Comparison of ENCODE assay signal across 1 cellular context in the genomic region with DNA sequence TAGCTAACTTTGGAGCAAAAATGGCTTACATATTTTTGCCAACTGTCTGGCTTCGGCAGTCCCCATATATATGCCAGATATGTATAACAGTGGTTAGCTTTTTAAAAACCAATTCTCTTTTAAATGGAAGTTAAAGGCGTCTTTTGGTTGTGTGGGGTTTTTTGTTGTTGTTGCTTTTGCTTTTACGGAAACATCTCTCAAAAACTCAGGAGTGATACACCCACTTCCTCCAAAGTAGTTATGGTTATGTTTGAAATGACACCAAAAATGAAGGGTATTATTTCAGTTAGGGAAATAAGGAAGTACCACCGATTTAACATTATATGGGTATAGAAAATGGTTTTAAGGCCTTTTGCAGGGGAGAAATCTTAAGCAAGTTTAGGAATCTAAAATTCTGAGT.
TF ChIP-seq lines count a peak whose summit lies in the region.

No MANE protein-coding gene starts in this region.

TF ChIP-seq in HepG2, 621 proteins besides CTCF, POLR2A, EP300 and RAD21:
- 0 out of 2 replicates have a peak, but pooled peaks have one; percentile 4 for TF ChIP-seq ZSCAN21 (CRISPR knock-in tag; IDR thresholded peaks at IDR 0.05; ENCODE audit: borderline replicate concordance)
- no peak for TF ChIP-seq ZFP1 (CRISPR knock-in tag; IDR thresholded peaks at IDR 0.05)
- TF ChIP-seq ETV6 (CRISPR knock-in tag; conservative IDR thresholded peaks at IDR 0.05): no peak
